In genomic region chr11:85627998-85628770, GRCh38 we compare ENCODE assay signal across 8 cellular contexts. TPM values are rescaled to one million over a fixed set of nuclear protein-coding genes. Genes with fewer than 3 reads are reported as not detected.
DNase-seq lines count a peak whose midpoint lies in the region; ATAC-seq, FAIRE-seq and TF ChIP-seq lines count a peak whose summit lies in the region.

TMEM126B (plus strand) TSS chr11:85628593; CDS start chr11:85628608, 15 bp downstream.

- H3K27me3 ChIP-seq in endothelial cell of umbilical vein (ENCODE audit: control insufficient read depth in 2 of 2, insufficient read depth in 2 of 2, low read length in 2 of 2) (peaks cover 2 to 6% of the 10 kb centered on the region in 2 experiments), mononuclear cell (ENCODE audit: insufficient read depth, low read length) (no peaks in the 10 kb centered on the region)

- peak; percentile 99 for ATAC-seq in GM21526 (IDR thresholded peaks at IDR 0.05; ENCODE audit: low FRiP score, unreplicated experiment)

- POLR2A ChIA-PET in OCI-LY7 (lab: Charles Lee) = interaction anchor here (0.5 to 4.2 kb wide), 15 partner anchors 12 to 1860 kb away, joined by 3 to 41 read pairs (median 4); partner anchors contain the start of genes HIKESHI and TMEM126A
- POLR2A ChIA-PET in endothelial cell of umbilical vein (lab: Charles Lee) = interaction anchor here (0.7 to 0.8 kb wide), 2 partner anchors 12 to 19 kb away, joined by 3 to 5 read pairs; partner anchors contain the start of gene TMEM126A

- peak within 1 kb of the TSS; percentile 40 for H3K27ac ChIP-seq in OCI-LY7 (ENCODE audit: low read depth, low read length, poor library complexity, severe bottlenecking)
- peak within 1 kb of the TSS; percentile 68 for H3K27ac ChIP-seq in endothelial cell of umbilical vein (ENCODE audit: insufficient read depth, low read depth, low read length)

- H3K36me3 ChIP-seq in OCI-LY7 (ENCODE audit: insufficient read depth, low read length) = peaks cover 26% of the 10 kb centered on the region
- peaks cover 0 to 4% of the 10 kb centered on the region in 2 experiments for H3K36me3 ChIP-seq in endothelial cell of umbilical vein (ENCODE audit: control insufficient read depth in 2 of 2, extremely low read depth in 1 of 2, insufficient read depth in 2 of 2, low read length in 2 of 2)

- no peaks in the 10 kb centered on the region for H4K20me1 ChIP-seq in OCI-LY7 (ENCODE audit: insufficient read depth, low read length)
- no peaks in the 10 kb centered on the region for H4K20me1 ChIP-seq in endothelial cell of umbilical vein (replicated peaks; ENCODE audit: control insufficient read depth, extremely low read depth, insufficient read depth, low read length)

- no peaks in the 10 kb centered on the region for H3K9me1 ChIP-seq in endothelial cell of umbilical vein (replicated peaks; ENCODE audit: control insufficient read depth, extremely low read depth, insufficient read depth, low read length)

- H3K4me3 ChIP-seq in OCI-LY7 (ENCODE audit: low read depth, low read length, poor library complexity, severe bottlenecking) = peak within 1 kb of the TSS; percentile 96
- H3K4me3 ChIP-seq in endothelial cell of umbilical vein (replicated peaks in 1 of 3; ENCODE audit: insufficient read depth in 1 of 3, low read depth in 1 of 3, low read length in 3 of 3) = peak within 1 kb of the TSS; percentile 73 to 99 (median 91)
- peak within 1 kb of the TSS; percentile 81 for H3K4me3 ChIP-seq in mononuclear cell (ENCODE audit: low read length)

- no peak for FAIRE-seq in D721Med (lab: Jason Lieb, UNC)
- FAIRE-seq in endothelial cell of umbilical vein (lab: Jason Lieb, UNC) = peak; percentile 95

- H3K4me1 ChIP-seq in OCI-LY7 (ENCODE audit: insufficient read depth, low read length, poor library complexity, severe bottlenecking) (peaks cover 35% of the 10 kb centered on the region), endothelial cell of umbilical vein (ENCODE audit: control insufficient read depth, extremely low read depth, insufficient read depth, low read length) (peaks cover 16% of the 10 kb centered on the region), mononuclear cell (ENCODE audit: insufficient read depth, low read length) (peaks cover 21% of the 10 kb centered on the region)

- intact Hi-C loops in OCI-LY7 (cut with micrococcal nuclease; ENCODE audit: unreplicated experiment) (loop anchor here (1.0 to 10.0 kb wide), 3 partner anchors 37 to 617 kb away; partner anchors contain the start of genes CREBZF and PICALM), endothelial cell of umbilical vein (cut with micrococcal nuclease) (loop anchor here (1.0 to 2.0 kb wide), 3 partner anchors 19 to 36 kb away; partner anchors contain the start of gene TMEM126A)

- dilution Hi-C loops in endothelial cell of umbilical vein (cut with MboI; ENCODE audit: extremely low pct_ligation_motif_present, low sequenced_read_pairs) = no loop called here

- TF ChIP-seq CTCF in D721Med (IDR thresholded peaks at IDR 0.05; ENCODE audit: insufficient read depth, missing control alignments) (no peak), OCI-LY7 (conservative IDR thresholded peaks at IDR 0.05; ENCODE audit: low read length) (no peak), endothelial cell of umbilical vein (IDR thresholded peaks at IDR 0.05; ENCODE audit: extremely low read depth in 1 of 2, insufficient read depth in 1 of 2, low read depth in 1 of 2, low read length in 2 of 2) (no peak)

- peak; percentile 19 for DNase-seq in D721Med (ENCODE audit: insufficient read length, low spot score)
- DNase-seq in HuH-7.5 (ENCODE audit: low spot score) = peak; percentile 37
- peak; percentile 96 for DNase-seq in OCI-LY7 (ENCODE audit: low spot score)
- DNase-seq in activated T-cell treated with anti-CD3 and anti-CD28 coated beads for 1 hour (ENCODE audit: low read depth) = peak; percentile 92
- peak; percentile 98 for DNase-seq in endothelial cell of umbilical vein (ENCODE audit: low read depth, low spot score)
- peak; percentile 83 to 93 for DNase-seq in stimulated activated CD8-positive, alpha-beta memory T cell treated with anti-CD3 and anti-CD28 coated beads, Interleukin-4, amount 100 ng/mL, for 1 hour (ENCODE audit: low read depth in 2 of 2, low spot score in 1 of 2)

- H3K4me2 ChIP-seq in OCI-LY7 (ENCODE audit: low read length) (peak within 1 kb of the TSS; percentile 98), endothelial cell of umbilical vein (ENCODE audit: insufficient read depth, low read length) (peak within 1 kb of the TSS; percentile 92)

- no peaks in the 10 kb centered on the region for H3K9me2 ChIP-seq in OCI-LY7 (ENCODE audit: insufficient read depth, low read length)

- BruUV-seq in OCI-LY7 (replicated peaks; lab: Mats Ljungman, UMichigan) = TSS peak; percentile 85
- TSS peak; percentile 57 for BruUV-seq in endothelial cell of umbilical vein (replicated peaks; lab: Mats Ljungman, UMichigan)

- CTCF ChIA-PET in OCI-LY7 (lab: Charles Lee; ENCODE audit: unreplicated experiment) = interaction anchor here (1.9 to 2.2 kb wide), 2 partner anchors 9 to 20 kb away, joined by 5 read pairs; partner anchors contain the start of gene TMEM126A
- CTCF ChIA-PET in endothelial cell of umbilical vein (lab: Charles Lee) = interaction anchor here (0.5 to 1.7 kb wide), 9 partner anchors 17 to 1689 kb away, joined by 3 to 8 read pairs (median 3); partner anchors contain the start of genes CCDC83 and TMEM126A

- H2AFZ ChIP-seq in OCI-LY7 (ENCODE audit: low read length) (peak within 1 kb of the TSS; percentile 92), endothelial cell of umbilical vein (ENCODE audit: low read depth, low read length) (peak within 1 kb of the TSS; percentile 87)

- H3K79me2 ChIP-seq in OCI-LY7 (ENCODE audit: insufficient read depth, low read depth, low read length) (peaks cover 41% of the 10 kb centered on the region), endothelial cell of umbilical vein (ENCODE audit: control insufficient read depth, insufficient read depth, low read length) (peaks cover 34% of the 10 kb centered on the region)

- peak within 1 kb of the TSS; percentile 82 for H3K9ac ChIP-seq in endothelial cell of umbilical vein (replicated peaks; ENCODE audit: extremely low read depth, insufficient read depth, low read length)

- no peaks in the 10 kb centered on the region for H3K9me3 ChIP-seq in OCI-LY7 (ENCODE audit: low read length)
- no peaks in the 10 kb centered on the region for H3K9me3 ChIP-seq in endothelial cell of umbilical vein (replicated peaks; ENCODE audit: control insufficient read depth, insufficient read depth, low read length)
- no peaks in the 10 kb centered on the region for H3K9me3 ChIP-seq in mononuclear cell (ENCODE audit: low read depth, low read length)

- TF ChIP-seq POLR2A in endothelial cell of umbilical vein (IDR thresholded peaks at IDR 0.05; ENCODE audit: low read depth, low read length) = peak; percentile 96

TF ChIP-seq in endothelial cell of umbilical vein, 7 proteins besides CTCF, POLR2A, EP300 and RAD21:
- TF ChIP-seq POLR2AphosphoS5 (IDR thresholded peaks at IDR 0.05; ENCODE audit: insufficient read depth, low read depth, low read length) (peak; percentile 81), MAX (IDR thresholded peaks at IDR 0.05; ENCODE audit: insufficient read depth, insufficient read length) (peak; percentile 81), FOS (IDR thresholded peaks at IDR 0.05; ENCODE audit: borderline replicate concordance, insufficient read depth, low read length) (no peak)

RNA-seq across cellular contexts. Expression of gene TMEM126B, which starts in this region (rescaled TPM):
- 45.4 and 47.4 TPM in 2 replicates for total RNA-seq in OCI-LY7 (2014; rRNA removed; shearing (Covaris generic))
- 61.1 and 63.2 TPM in 2 replicates for total RNA-seq in OCI-LY7 (2022)
- total RNA-seq in endothelial cell of umbilical vein = 49.4 and 51.2 TPM in 2 replicates
- polyA plus RNA-seq in endothelial cell of umbilical vein = 39.8 and 53.7 TPM in 2 replicates
- polyA plus RNA-seq in endothelial cell of umbilical vein (2011; cell fraction: cytosol; rRNA removed) = 45.9 and 53.7 TPM in 2 replicates
- 39.8 and 48.8 TPM in 2 replicates for polyA plus RNA-seq in endothelial cell of umbilical vein (2011; cell fraction: nucleus; rRNA removed)
- polyA plus RNA-seq in endothelial cell of umbilical vein (2012) = 57.5 and 92.2 TPM in 2 replicates
- polyA minus RNA-seq in endothelial cell of umbilical vein = 14.7 and 15.9 TPM in 2 replicates
- 14.6 TPM for polyA minus RNA-seq in endothelial cell of umbilical vein (2011; cell fraction: cytosol; rRNA and poly(A)+ RNA removed)
- polyA minus RNA-seq in endothelial cell of umbilical vein (2011; cell fraction: nucleus; rRNA and poly(A)+ RNA removed) = 12.5 and 18.5 TPM in 2 replicates
- 20.3 TPM for total RNA-seq in mononuclear cell

Comparison
In these comparisons a context has a peak if more than half of its experiments do, and no peak if none do; other contexts are left out.
1. Peak in every context shown above with its lines: DNase-seq, ATAC-seq, H3K4me3 ChIP-seq and H3K27ac ChIP-seq.
2. DNase-seq: peak in every context shown above with its lines; median percentile 98 in endothelial cell of umbilical vein; 96 in OCI-LY7; 92 in activated T-cell treated with anti-CD3 and anti-CD28 coated beads for 1 hour; 88 in stimulated activated CD8-positive, alpha-beta memory T cell treated with anti-CD3 and anti-CD28 coated beads, Interleukin-4, amount 100 ng/mL, for 1 hour; 37 in HuH-7.5; 19 in D721Med.